In the genomic region with DNA sequence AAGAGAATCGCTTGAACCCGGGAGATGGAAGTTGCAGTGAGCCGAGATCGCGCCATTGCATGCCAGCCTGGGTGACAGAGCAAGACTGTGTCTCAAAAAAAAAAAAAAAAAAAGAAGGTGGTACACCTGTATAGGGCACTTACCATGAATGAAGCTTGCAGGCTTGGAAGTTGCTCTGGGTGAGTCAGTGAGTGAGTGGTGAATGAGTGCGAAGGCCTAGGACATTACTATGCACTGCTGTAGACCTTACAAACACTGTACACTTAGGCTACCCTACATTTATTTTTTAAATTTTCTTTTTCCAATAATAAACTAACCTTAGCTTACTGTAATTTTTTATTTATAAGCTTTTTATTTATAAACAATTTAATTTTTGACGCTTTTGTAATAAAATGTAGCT, we compare ENCODE assay signal across 25 cellular contexts.
"Had no signal": no experiment of that assay in that cellular context is flagged by ENCODE, and none has a peak within 500 bp of the region (broad histone marks: within the 10 kb centered on the region; RNA-seq: fewer than 3 reads in every experiment).

No MANE protein-coding gene starts in this region.

- H3K27ac ChIP-seq: adrenal gland, PC-9, SJSA1, VCaP had no signal

- ATAC-seq: activated T-cell treated with anti-CD3 and anti-CD28 coated beads, Interleukin-2, amount 50 U/mL, for 72 hours; SK-N-SH treated with all-trans-retinoic acid at 6 μM for 48 hours had no signal

- DNase-seq: activated CD4-positive, alpha-beta memory T cell treated with anti-CD3 and anti-CD28 coated beads for 36 hours; activated CD4-positive, alpha-beta T cell treated with anti-CD3 and anti-CD28 coated beads, Interleukin-2, amount 10 ng/mL, durations not matched to agents 7 days and 5 days; activated CD4-positive, CD25-positive, alpha-beta regulatory T cell; activated CD8-positive, alpha-beta memory T cell treated with anti-CD3 and anti-CD28 coated beads, Interleukin-2, amount 50 U/mL, for 4 hours; activated naive CD4-positive, alpha-beta T cell treated with anti-CD3 and anti-CD28 coated beads, Interleukin-2, amount 50 U/mL, for 16 hours; activated naive CD8-positive, alpha-beta T cell treated with anti-CD3 and anti-CD28 coated beads, Interleukin-2, amount 10 ng/mL, durations not matched to agents 7 days and 5 days; activated T-cell treated with anti-CD3 and anti-CD28 coated beads, Interleukin-2, amount 50 U/mL, for 72 hours; adrenal gland; anterior cingulate cortex; central memory CD4-positive, alpha-beta T cell; Kasumi-1; KBM-7; NCI-H1048; NCI-H1930; NCI-H2107; NCI-H345; NCI-H510A; NCI-H526 treated with DMSO at 0.1 percent for 48 hours; NCI-H82; Right ventricle myocardium superior; RPMI8226 had no signal

- H2AFZ ChIP-seq: PC-9 had no signal

- H3K36me3 ChIP-seq: adrenal gland, SJSA1 had no signal

- H3K27me3 ChIP-seq: adrenal gland, SJSA1 had no signal

- H3K4me1 ChIP-seq: adrenal gland, SJSA1 had no signal

- H3K9me3 ChIP-seq: adrenal gland, SJSA1 had no signal

- H3K4me2 ChIP-seq: PC-9 had no signal

- H3K4me3 ChIP-seq: adrenal gland, PC-9, SJSA1 had no signal
